In genomic region chrX:20139966-20140365, GRCh38 we compare ENCODE assay signal across 9 cellular contexts. TPM values are rescaled to one million over a fixed set of nuclear protein-coding genes. Genes with fewer than 3 reads are reported as not detected.
A peak's percentile ranks its signal among the peaks of the same experiment; 100 is the strongest.
DNase-seq lines count a peak whose midpoint lies in the region; ATAC-seq and TF ChIP-seq lines count a peak whose summit lies in the region.
"Had no signal": no experiment of that assay in that cellular context is flagged by ENCODE, and none has a peak within 500 bp of the region (broad histone marks: within the 10 kb centered on the region; RNA-seq: fewer than 3 reads in every experiment).

No MANE protein-coding gene starts in this region.

- H3K27me3 ChIP-seq in AG04450 (ENCODE audit: control insufficient read depth, insufficient read depth, low read length) (no peaks in the 10 kb centered on the region), HL-60 (ENCODE audit: insufficient read depth, poor library complexity, severe bottlenecking) (no peaks in the 10 kb centered on the region), brain microvascular endothelial cell (replicated peaks) (no peaks in the 10 kb centered on the region), mucosa of stomach (ENCODE audit: control insufficient read depth, insufficient read depth, low read length) (no peaks in the 10 kb centered on the region)

- no peak for DNase-seq in AG04450 (ENCODE audit: low read depth, low spot score)
- DNase-seq in HL-60 (ENCODE audit: low read depth in 1 of 2, low spot score in 1 of 2), result no peak
- no peak for DNase-seq in brain microvascular endothelial cell
- no peak for DNase-seq in stimulated activated naive CD4-positive, alpha-beta T cell (lab: John Stamatoyannopoulos, UW)
- no peak for DNase-seq in NCI-H2107 treated with DMSO at 0.1 percent for 48 hours (lab: John Stamatoyannopoulos, UW; ENCODE audit: unreplicated experiment)
- no peak for DNase-seq in cerebellar cortex (ENCODE audit: low spot score)
- DNase-seq: NCI-H187 treated with DMSO at 0.1 percent for 48 hours had no signal

- no peaks in the 10 kb centered on the region for H3K9me3 ChIP-seq in AG04450 (ENCODE audit: control insufficient read depth, insufficient read depth, low read length)
- no peaks in the 10 kb centered on the region for H3K9me3 ChIP-seq in mucosa of stomach (ENCODE audit: control insufficient read depth, low read length)

- H3K36me3 ChIP-seq in brain microvascular endothelial cell (replicated peaks), result peaks cover 20% of the 10 kb centered on the region
- no peaks in the 10 kb centered on the region for H3K36me3 ChIP-seq in mucosa of stomach (ENCODE audit: control insufficient read depth, insufficient read depth, low read length)

- POLR2A ChIA-PET in AG04450 (lab: Yijun Ruan, JAX), result no interaction called here

- in situ Hi-C loops in brain microvascular endothelial cell (cut with HindIII; ENCODE audit: low pct_ligation_motif_present, low sequenced_read_pairs), result no loop called here

- H3K27ac ChIP-seq in AG04450 (ENCODE audit: low read depth, low read length), result no peak overlapping the region
- H3K27ac ChIP-seq in HL-60 (replicated peaks), result no peak overlapping the region
- no peak overlapping the region for H3K27ac ChIP-seq in brain microvascular endothelial cell

- H3K4me1 ChIP-seq in mucosa of stomach (ENCODE audit: control insufficient read depth, insufficient read depth, low read length), result no peaks in the 10 kb centered on the region

- TF ChIP-seq CTCF in AG04450 (IDR thresholded peaks at IDR 0.05; ENCODE audit: low read depth, low read length), result no peak
- TF ChIP-seq CTCF in HL-60 (IDR thresholded peaks at IDR 0.05; ENCODE audit: insufficient read depth, low read length), result no peak
- no peak for TF ChIP-seq CTCF in brain microvascular endothelial cell (IDR thresholded peaks at IDR 0.05; ENCODE audit: low read depth, low read length, missing control alignments)

- H3K4me3 ChIP-seq in AG04450 (ENCODE audit: low read depth, low read length) (peak overlapping the region; percentile 74), HL-60 (replicated peaks; ENCODE audit: insufficient read depth, low read length) (peak overlapping the region; percentile 65), brain microvascular endothelial cell (ENCODE audit: low read depth, low read length) (peak overlapping the region; percentile 98), mucosa of stomach (ENCODE audit: low read length) (no peak overlapping the region)

- CTCF ChIA-PET in AG04450 (lab: Charles Lee), result no interaction called here

- ATAC-seq in HG02852 (IDR thresholded peaks at IDR 0.05; ENCODE audit: unreplicated experiment), result no peak

- peak overlapping the region; percentile 31 for H3K9ac ChIP-seq in mucosa of stomach (ENCODE audit: low read length)

RNA-seq across cellular contexts. Expression of gene EIF1AX, which starts 1.7 kb away (rescaled TPM):
- 49.6 and 83.9 TPM in 2 replicates for polyA plus RNA-seq in AG04450 (2011; rRNA removed)
- 8.1 and 17.3 TPM in 2 replicates for polyA minus RNA-seq in AG04450 (2011; rRNA and poly(A)+ RNA removed)

RNA-seq across cellular contexts. Expression of gene MAP7D2, which starts 23.3 kb away (rescaled TPM):
- 0.22 and 0.27 TPM in 2 replicates for polyA plus RNA-seq in AG04450 (2011; rRNA removed)
- polyA minus RNA-seq in AG04450 (2011; rRNA and poly(A)+ RNA removed), result 0.09 and 0.55 TPM in 2 replicates
